21 cellular contexts compared by ENCODE assay signal in the genomic region with DNA sequence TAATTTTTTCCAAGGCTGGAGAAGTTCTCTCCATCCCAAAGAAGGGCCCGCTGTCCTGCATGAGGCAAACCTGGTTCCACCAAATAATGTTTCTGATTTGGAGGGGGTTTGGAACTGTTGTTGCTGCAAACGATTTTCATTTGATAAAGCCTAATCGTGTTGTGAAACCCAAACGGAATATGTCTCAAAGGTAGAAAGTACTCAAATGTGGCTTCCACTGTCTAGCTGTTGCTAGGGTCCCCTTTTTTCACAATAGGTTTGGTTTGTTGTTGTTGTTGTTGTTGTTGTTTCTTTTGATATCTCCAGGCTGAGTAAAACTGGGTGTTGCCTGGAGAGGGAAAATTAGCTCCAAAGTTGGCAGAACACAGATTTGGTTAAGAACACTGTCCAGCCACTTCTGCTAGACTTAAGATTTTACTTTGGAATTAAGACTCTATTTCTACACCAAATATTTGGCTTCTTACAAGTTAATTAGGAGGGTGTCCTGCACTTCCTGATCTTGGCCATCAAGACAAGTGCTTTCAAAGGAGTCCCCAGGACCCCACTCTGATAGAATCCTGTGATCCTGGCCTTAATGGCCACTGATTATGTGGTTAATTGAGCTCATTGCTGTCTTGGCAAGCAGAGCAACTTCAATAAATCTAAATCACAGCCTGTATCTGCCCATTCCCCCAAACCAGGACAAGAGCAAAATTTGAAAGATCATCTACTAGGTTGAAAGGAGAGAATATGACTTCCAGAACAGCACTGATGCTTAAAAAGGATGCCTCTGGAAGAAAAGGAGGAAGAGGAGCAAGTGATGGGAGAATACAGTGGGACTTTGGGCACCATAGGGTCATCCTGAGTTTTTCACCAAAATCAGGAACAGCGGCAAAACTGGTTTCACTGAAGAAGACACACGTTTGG. TPM values are rescaled to one million over a fixed set of nuclear protein-coding genes. Genes with fewer than 3 reads are reported as not detected.
DNase-seq lines count a peak whose midpoint lies in the region; ATAC-seq, FAIRE-seq and TF ChIP-seq lines count a peak whose summit lies in the region.
"Had no signal": no experiment of that assay in that cellular context is flagged by ENCODE, and none has a peak within 500 bp of the region (broad histone marks: within the 10 kb centered on the region; RNA-seq: fewer than 3 reads in every experiment).

No MANE protein-coding gene starts in this region.

- intact Hi-C loops in activated CD4-positive, alpha-beta memory T cell treated with anti-CD3 and anti-CD28 coated beads for 36 hours (cut with micrococcal nuclease), result loop anchor here (2.0 to 5.0 kb wide), 2 partner anchors 73 to 398 kb away; no protein-coding TSS in a partner anchor

- H3K4me1 Mint-ChIP-seq in activated naive CD8-positive, alpha-beta T cell treated with anti-CD3 and anti-CD28 coated beads, Interleukin-2, amount 10 ng/mL, durations not matched to agents 7 days and 5 days, result peaks cover 12% of the 10 kb centered on the region
- H3K4me1 Mint-ChIP-seq in activated naive CD8-positive, alpha-beta T cell treated with anti-CD3 and anti-CD28 coated beads for 36 hours, result peaks cover 18% of the 10 kb centered on the region
- peaks cover 17% of the 10 kb centered on the region for H3K4me1 Mint-ChIP-seq in activated CD4-positive, alpha-beta memory T cell treated with anti-CD3 and anti-CD28 coated beads for 36 hours (ENCODE audit: low read depth)

- peak overlapping the region; percentile 32 for H3K27ac Mint-ChIP-seq in activated naive CD8-positive, alpha-beta T cell treated with anti-CD3 and anti-CD28 coated beads, Interleukin-2, amount 10 ng/mL, durations not matched to agents 7 days and 5 days
- H3K27ac Mint-ChIP-seq in activated naive CD8-positive, alpha-beta T cell treated with anti-CD3 and anti-CD28 coated beads for 36 hours, result no peak overlapping the region
- no peak overlapping the region for H3K27ac Mint-ChIP-seq in activated CD4-positive, alpha-beta memory T cell treated with anti-CD3 and anti-CD28 coated beads for 36 hours

- FAIRE-seq in bronchial epithelial cell (lab: Jason Lieb, UNC), result peak; percentile 52

- no peak for ATAC-seq in activated naive CD8-positive, alpha-beta T cell treated with anti-CD3 and anti-CD28 coated beads, Interleukin-2, amount 10 ng/mL, durations not matched to agents 7 days and 5 days (ENCODE audit: low read depth)
- no peak for ATAC-seq in HG02571 (IDR thresholded peaks at IDR 0.05; ENCODE audit: unreplicated experiment)
- ATAC-seq in HG03521 (IDR thresholded peaks at IDR 0.05; ENCODE audit: unreplicated experiment), result no peak

- no peak overlapping the region for H3K27ac ChIP-seq in osteoblast (ENCODE audit: low read depth, low read length)
- H3K27ac ChIP-seq: BLaER1, HL-60, RWPE1 had no signal

- TF ChIP-seq CTCF in bronchial epithelial cell (IDR thresholded peaks at IDR 0.05; ENCODE audit: insufficient read depth, low read length, severe bottlenecking), result no peak
- no peak for TF ChIP-seq CTCF in osteoblast (IDR thresholded peaks at IDR 0.05; ENCODE audit: extremely low read depth, low read depth, low read length)

- H3K4me1 ChIP-seq in osteoblast (ENCODE audit: insufficient read depth, low read length), result no peaks in the 10 kb centered on the region
- H3K4me1 ChIP-seq: BLaER1 had no signal

- H3K4me3 ChIP-seq in bronchial epithelial cell (ENCODE audit: low read depth, low read length) (no peak overlapping the region), osteoblast (ENCODE audit: insufficient read depth, low read length) (no peak overlapping the region)
- H3K4me3 ChIP-seq: BLaER1 had no signal

- DNase-seq in activated naive CD8-positive, alpha-beta T cell treated with anti-CD3 and anti-CD28 coated beads, Interleukin-2, amount 10 ng/mL, durations not matched to agents 7 days and 5 days, result no peak
- DNase-seq in activated naive CD8-positive, alpha-beta T cell treated with anti-CD3 and anti-CD28 coated beads for 36 hours, result no peak
- DNase-seq in bronchial epithelial cell (ENCODE audit: low read depth) (no peak), osteoblast (ENCODE audit: insufficient read length, low spot score, missing footprints) (peak; percentile 67), OCI-M1 (lab: John Stamatoyannopoulos, UW) (no peak)
- no peak for DNase-seq in activated CD4-positive, alpha-beta memory T cell treated with anti-CD3 and anti-CD28 coated beads for 36 hours
- DNase-seq: CD4-positive, alpha-beta memory T cell; DMS153; GDM1; NCI-H1436 treated with DMSO at 0.1 percent for 48 hours; NK-92 treated with Interleukin-12 subunit alpha and Interleukin-12 subunit beta, amount 100 ng/mL, for 24 hours; SIG-M5 had no signal

- POLR2A ChIA-PET in activated naive CD8-positive, alpha-beta T cell treated with anti-CD3 and anti-CD28 coated beads, Interleukin-2, amount 10 ng/mL, durations not matched to agents 7 days and 5 days (lab: Charles Lee), result no interaction called here
- POLR2A ChIA-PET in activated CD4-positive, alpha-beta memory T cell treated with anti-CD3 and anti-CD28 coated beads for 36 hours (lab: Charles Lee), result no interaction called here

- CTCF ChIA-PET in activated CD4-positive, alpha-beta memory T cell treated with anti-CD3 and anti-CD28 coated beads for 36 hours (lab: Charles Lee), result interaction anchor here (1.0 to 2.6 kb wide), 4 partner anchors 8 to 720 kb away, joined by 3 to 10 read pairs (median 6); no protein-coding TSS in a partner anchor

- H3K36me3 Mint-ChIP-seq in activated naive CD8-positive, alpha-beta T cell treated with anti-CD3 and anti-CD28 coated beads, Interleukin-2, amount 10 ng/mL, durations not matched to agents 7 days and 5 days, result peaks cover 4% of the 10 kb centered on the region
- H3K36me3 Mint-ChIP-seq in activated naive CD8-positive, alpha-beta T cell treated with anti-CD3 and anti-CD28 coated beads for 36 hours, result peaks cover 15% of the 10 kb centered on the region
- H3K36me3 Mint-ChIP-seq in activated CD4-positive, alpha-beta memory T cell treated with anti-CD3 and anti-CD28 coated beads for 36 hours, result peaks cover 9% of the 10 kb centered on the region

- no peaks in the 10 kb centered on the region for H3K9me3 ChIP-seq in osteoblast (ENCODE audit: low read depth, low read length)

- H3K79me2 ChIP-seq in osteoblast (ENCODE audit: insufficient read depth, low read length), result no peaks in the 10 kb centered on the region

- no peak overlapping the region for H3K4me3 Mint-ChIP-seq in activated naive CD8-positive, alpha-beta T cell treated with anti-CD3 and anti-CD28 coated beads, Interleukin-2, amount 10 ng/mL, durations not matched to agents 7 days and 5 days
- no peak overlapping the region for H3K4me3 Mint-ChIP-seq in activated naive CD8-positive, alpha-beta T cell treated with anti-CD3 and anti-CD28 coated beads for 36 hours
- H3K4me3 Mint-ChIP-seq in activated CD4-positive, alpha-beta memory T cell treated with anti-CD3 and anti-CD28 coated beads for 36 hours, result no peak overlapping the region

- no peaks in the 10 kb centered on the region for H4K20me1 ChIP-seq in osteoblast (ENCODE audit: insufficient read depth, low read length)

- no peaks in the 10 kb centered on the region for H3K36me3 ChIP-seq in bronchial epithelial cell (ENCODE audit: control insufficient read depth, insufficient read depth, low read length)
- H3K36me3 ChIP-seq in osteoblast (ENCODE audit: insufficient read depth, low read length), result no peaks in the 10 kb centered on the region
- H3K36me3 ChIP-seq: BLaER1 had no signal

- H2AFZ ChIP-seq in osteoblast (ENCODE audit: low read length), result no peak overlapping the region

- H3K27me3 ChIP-seq in bronchial epithelial cell (ENCODE audit: control insufficient read depth, insufficient read depth, low read length), result peaks cover 80% of the 10 kb centered on the region
- peaks cover 97% of the 10 kb centered on the region for H3K27me3 ChIP-seq in osteoblast (ENCODE audit: insufficient read depth, low read length)

- H3K4me2 ChIP-seq in osteoblast (ENCODE audit: insufficient read depth, low read length), result no peak overlapping the region
- H3K4me2 ChIP-seq: BLaER1 had no signal

- H3K27me3 Mint-ChIP-seq in activated naive CD8-positive, alpha-beta T cell treated with anti-CD3 and anti-CD28 coated beads, Interleukin-2, amount 10 ng/mL, durations not matched to agents 7 days and 5 days, result peaks cover 93% of the 10 kb centered on the region
- H3K27me3 Mint-ChIP-seq in activated naive CD8-positive, alpha-beta T cell treated with anti-CD3 and anti-CD28 coated beads for 36 hours, result peaks cover 94% of the 10 kb centered on the region
- peaks cover 85% of the 10 kb centered on the region for H3K27me3 Mint-ChIP-seq in activated CD4-positive, alpha-beta memory T cell treated with anti-CD3 and anti-CD28 coated beads for 36 hours

- peaks cover 7% of the 10 kb centered on the region for H3K9me3 Mint-ChIP-seq in activated naive CD8-positive, alpha-beta T cell treated with anti-CD3 and anti-CD28 coated beads, Interleukin-2, amount 10 ng/mL, durations not matched to agents 7 days and 5 days
- H3K9me3 Mint-ChIP-seq in activated naive CD8-positive, alpha-beta T cell treated with anti-CD3 and anti-CD28 coated beads for 36 hours, result peaks cover 20% of the 10 kb centered on the region
- H3K9me3 Mint-ChIP-seq in activated CD4-positive, alpha-beta memory T cell treated with anti-CD3 and anti-CD28 coated beads for 36 hours, result no peaks in the 10 kb centered on the region

RNA-seq across cellular contexts. Expression of a gene that starts 3.3 kb away (rescaled TPM):
- not detected for total RNA-seq in activated naive CD8-positive, alpha-beta T cell treated with anti-CD3 and anti-CD28 coated beads, Interleukin-2, amount 10 ng/mL, durations not matched to agents 7 days and 5 days
- total RNA-seq in activated naive CD8-positive, alpha-beta T cell treated with anti-CD3 and anti-CD28 coated beads for 36 hours, result not detected
- total RNA-seq in bronchial epithelial cell (not detected in 2 replicates), osteoblast (not detected in 2 replicates)
- not detected for total RNA-seq in activated CD4-positive, alpha-beta memory T cell treated with anti-CD3 and anti-CD28 coated beads for 36 hours
- total RNA-seq: CD4-positive, alpha-beta memory T cell; LHCN-M2; OCI-LY7 had no signal

RNA-seq across cellular contexts. Expression of a gene that starts 5.4 kb away (rescaled TPM):
- not detected for total RNA-seq in activated naive CD8-positive, alpha-beta T cell treated with anti-CD3 and anti-CD28 coated beads, Interleukin-2, amount 10 ng/mL, durations not matched to agents 7 days and 5 days
- not detected for total RNA-seq in activated naive CD8-positive, alpha-beta T cell treated with anti-CD3 and anti-CD28 coated beads for 36 hours
- not detected in 2 replicates for total RNA-seq in bronchial epithelial cell
- total RNA-seq in osteoblast, result under 0.01 TPM in 1 of 2 replicates, not detected in the other
- not detected for total RNA-seq in activated CD4-positive, alpha-beta memory T cell treated with anti-CD3 and anti-CD28 coated beads for 36 hours
- total RNA-seq: CD4-positive, alpha-beta memory T cell; Daoy; HT1080; LHCN-M2; OCI-LY7 had no signal

RNA-seq across cellular contexts. Expression of a gene that starts 10.4 kb away (rescaled TPM):
- total RNA-seq in activated naive CD8-positive, alpha-beta T cell treated with anti-CD3 and anti-CD28 coated beads, Interleukin-2, amount 10 ng/mL, durations not matched to agents 7 days and 5 days, result not detected
- not detected for total RNA-seq in activated naive CD8-positive, alpha-beta T cell treated with anti-CD3 and anti-CD28 coated beads for 36 hours
- total RNA-seq in bronchial epithelial cell, result not detected in 2 replicates
- total RNA-seq in osteoblast, result not detected in 2 replicates
- not detected for total RNA-seq in activated CD4-positive, alpha-beta memory T cell treated with anti-CD3 and anti-CD28 coated beads for 36 hours
- total RNA-seq: CD4-positive, alpha-beta memory T cell; HT1080; LHCN-M2 had no signal

RNA-seq across cellular contexts. Expression of a gene that starts 17.9 kb away (rescaled TPM):
- total RNA-seq in activated naive CD8-positive, alpha-beta T cell treated with anti-CD3 and anti-CD28 coated beads, Interleukin-2, amount 10 ng/mL, durations not matched to agents 7 days and 5 days, result not detected
- not detected for total RNA-seq in activated naive CD8-positive, alpha-beta T cell treated with anti-CD3 and anti-CD28 coated beads for 36 hours
- total RNA-seq in bronchial epithelial cell (not detected in 2 replicates), osteoblast (not detected in 2 replicates)
- total RNA-seq in activated CD4-positive, alpha-beta memory T cell treated with anti-CD3 and anti-CD28 coated beads for 36 hours, result not detected
- total RNA-seq: CD4-positive, alpha-beta memory T cell; LHCN-M2; OCI-LY7 had no signal

RNA-seq across cellular contexts. Expression of a gene that starts 27.4 kb away (rescaled TPM):
- not detected for total RNA-seq in activated naive CD8-positive, alpha-beta T cell treated with anti-CD3 and anti-CD28 coated beads, Interleukin-2, amount 10 ng/mL, durations not matched to agents 7 days and 5 days
- total RNA-seq in activated naive CD8-positive, alpha-beta T cell treated with anti-CD3 and anti-CD28 coated beads for 36 hours, result not detected
- total RNA-seq in bronchial epithelial cell, result not detected in 2 replicates
- not detected in 2 replicates for total RNA-seq in osteoblast
- total RNA-seq in activated CD4-positive, alpha-beta memory T cell treated with anti-CD3 and anti-CD28 coated beads for 36 hours, result not detected
- total RNA-seq: CD4-positive, alpha-beta memory T cell; LHCN-M2; OCI-LY7 had no signal
